Comparison of ENCODE assay signal across 8 cellular contexts in genomic region chr1:153880962-153881361, GRCh38. TPM values are rescaled to one million over a fixed set of nuclear protein-coding genes. Genes with fewer than 3 reads are reported as not detected.
A peak's percentile ranks its signal among the peaks of the same experiment; 100 is the strongest.
DNase-seq lines count a peak whose midpoint lies in the region; ATAC-seq and TF ChIP-seq lines count a peak whose summit lies in the region.

No MANE protein-coding gene starts in this region.

- H3K27me3 Mint-ChIP-seq in naive B cell, result no peaks in the 10 kb centered on the region

- H3K27ac ChIP-seq in transverse colon, result peak overlapping the region; percentile 33 to 67 (median 60)

- no peaks in the 10 kb centered on the region for H3K36me3 Mint-ChIP-seq in naive B cell

- TF ChIP-seq CTCF in WI38 (IDR thresholded peaks at IDR 0.05; ENCODE audit: low read depth, low read length) (no peak), transverse colon (IDR thresholded peaks at IDR 0.05) (no peak)

- no peak for TF ChIP-seq POLR2A in transverse colon (IDR thresholded peaks at IDR 0.05)

- H3K9me3 ChIP-seq in transverse colon, result no peaks in the 10 kb centered on the region

- no peaks in the 10 kb centered on the region for H3K9me3 Mint-ChIP-seq in naive B cell

- no peaks in the 10 kb centered on the region for H3K36me3 ChIP-seq in transverse colon

- no peak for TF ChIP-seq EP300 in transverse colon (IDR thresholded peaks at IDR 0.05; ENCODE audit: low read depth)

- H3K27me3 ChIP-seq in transverse colon, result no peaks in the 10 kb centered on the region

- no peak overlapping the region for H3K27ac Mint-ChIP-seq in naive B cell

- in situ Hi-C loops in transverse colon (cut with MboI; ENCODE audit: low pct_ligation_motif_present in 1 of 4, low pct_unique_long_range_greater_than_20kb in 1 of 4, low sequenced_read_pairs in 3 of 4), result no loop called here

- intact Hi-C loops in transverse colon (cut with DNase I; ENCODE audit: low total_unique reads), result no loop called here

- WGBS in transverse colon (ENCODE audit: low coverage in 1 of 2), 2 donors, result 0 to 17% methylated on average over 1 to 5 of the region's 5 CpGs

- peak; percentile 93 for ATAC-seq in naive B cell (ENCODE audit: low read depth in 2 of 2)
- ATAC-seq in GM18517 (IDR thresholded peaks at IDR 0.05; ENCODE audit: unreplicated experiment), result no peak
- no peak for ATAC-seq in GM18520 (IDR thresholded peaks at IDR 0.05; ENCODE audit: unreplicated experiment)

- no peak overlapping the region for H3K4me3 Mint-ChIP-seq in naive B cell

- H3K4me3 ChIP-seq in WI38 (ENCODE audit: low read depth, low read length) (peak overlapping the region; percentile 53), transverse colon (peak overlapping the region in 1 of 4 donors; percentile 14)

- peaks cover 26 to 50% (median 28%) of the 10 kb centered on the region in 4 donors for H3K4me1 ChIP-seq in transverse colon

- DNase-seq in COLO668 (lab: John Stamatoyannopoulos, UW; ENCODE audit: unreplicated experiment) (peak; percentile 98), NCI-H1694 (lab: John Stamatoyannopoulos, UW) (peak; percentile 100), fibroblast of gingiva (ENCODE audit: low read depth) (peak; percentile 77), naive B cell (peak; percentile 14), transverse colon (peak; percentile 88)

- H3K4me1 Mint-ChIP-seq in naive B cell, result peaks cover 19 to 41% (median 29%) of the 10 kb centered on the region in 3 donors

RNA-seq across cellular contexts. Expression of gene GATAD2B, which starts 41.8 kb away (rescaled TPM):
- 1 to 10 TPM; 4.0 to 7.0 (median 5.1) TPM for polyA plus RNA-seq in naive B cell (ENCODE audit: low read depth in 6 of 6)
- 10 to 100 TPM; 16.7 to 28.1 (median 20.2) TPM for total RNA-seq in transverse colon

Comparison
In these comparisons a context has a peak if more than half of its experiments do, and no peak if none do; other contexts are left out.
1. DNase-seq: peak in every context shown above with its lines; median percentile 100 in NCI-H1694; 98 in COLO668; 88 in transverse colon; 77 in fibroblast of gingiva; 14 in naive B cell.
2. ATAC-seq: peak in naive B cell (2 of 2); none in GM18517 (single experiment) and GM18520 (single experiment).